ENCODE assay signal across 1 cellular context in the genomic region with DNA sequence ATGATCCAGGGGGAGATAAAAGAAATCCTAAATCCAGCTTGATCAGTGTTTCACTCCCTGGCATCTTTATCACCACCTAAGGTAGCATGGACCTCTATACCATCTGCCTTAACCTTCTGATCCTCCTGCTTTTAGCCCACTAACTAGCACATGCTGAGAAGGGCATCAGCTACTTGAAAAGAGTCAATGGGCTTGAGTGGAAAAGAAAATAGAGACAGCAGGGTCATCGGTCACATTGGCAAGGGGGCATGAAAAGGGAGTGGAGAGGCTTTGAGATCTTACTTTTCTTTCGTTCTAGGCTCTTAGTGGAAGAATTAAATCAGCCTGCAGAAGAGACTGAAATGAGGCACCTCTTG.
TF ChIP-seq lines count a peak whose summit lies in the region.

No MANE protein-coding gene starts in this region.

TF ChIP-seq in GM12878, 131 proteins besides CTCF, POLR2A, EP300 and RAD21:
- TF ChIP-seq GABPA (IDR thresholded peaks at IDR 0.05; ENCODE audit: low read depth) = no peak
- TF ChIP-seq, protein P1, sequence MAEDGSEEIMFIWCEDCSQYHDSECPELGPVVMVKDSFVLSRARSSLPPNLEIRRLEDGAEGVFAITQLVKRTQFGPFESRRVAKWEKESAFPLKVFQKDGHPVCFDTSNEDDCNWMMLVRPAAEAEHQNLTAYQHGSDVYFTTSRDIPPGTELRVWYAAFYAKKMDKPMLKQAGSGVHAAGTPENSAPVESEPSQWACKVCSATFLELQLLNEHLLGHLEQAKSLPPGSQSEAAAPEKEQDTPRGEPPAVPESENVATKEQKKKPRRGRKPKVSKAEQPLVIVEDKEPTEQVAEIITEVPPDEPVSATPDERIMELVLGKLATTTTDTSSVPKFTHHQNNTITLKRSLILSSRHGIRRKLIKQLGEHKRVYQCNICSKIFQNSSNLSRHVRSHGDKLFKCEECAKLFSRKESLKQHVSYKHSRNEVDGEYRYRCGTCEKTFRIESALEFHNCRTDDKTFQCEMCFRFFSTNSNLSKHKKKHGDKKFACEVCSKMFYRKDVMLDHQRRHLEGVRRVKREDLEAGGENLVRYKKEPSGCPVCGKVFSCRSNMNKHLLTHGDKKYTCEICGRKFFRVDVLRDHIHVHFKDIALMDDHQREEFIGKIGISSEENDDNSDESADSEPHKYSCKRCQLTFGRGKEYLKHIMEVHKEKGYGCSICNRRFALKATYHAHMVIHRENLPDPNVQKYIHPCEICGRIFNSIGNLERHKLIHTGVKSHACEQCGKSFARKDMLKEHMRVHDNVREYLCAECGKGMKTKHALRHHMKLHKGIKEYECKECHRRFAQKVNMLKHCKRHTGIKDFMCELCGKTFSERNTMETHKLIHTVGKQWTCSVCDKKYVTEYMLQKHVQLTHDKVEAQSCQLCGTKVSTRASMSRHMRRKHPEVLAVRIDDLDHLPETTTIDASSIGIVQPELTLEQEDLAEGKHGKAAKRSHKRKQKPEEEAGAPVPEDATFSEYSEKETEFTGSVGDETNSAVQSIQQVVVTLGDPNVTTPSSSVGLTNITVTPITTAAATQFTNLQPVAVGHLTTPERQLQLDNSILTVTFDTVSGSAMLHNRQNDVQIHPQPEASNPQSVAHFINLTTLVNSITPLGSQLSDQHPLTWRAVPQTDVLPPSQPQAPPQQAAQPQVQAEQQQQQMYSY (CRISPR knock-in tag; IDR thresholded peaks at IDR 0.05) = no peak
